In genomic region chr21:42001781-42002180, GRCh38 we compare ENCODE assay signal across 17 cellular contexts. TPM values are rescaled to one million over a fixed set of nuclear protein-coding genes. Genes with fewer than 3 reads are reported as not detected.
DNase-seq lines count a peak whose midpoint lies in the region; ATAC-seq, FAIRE-seq and TF ChIP-seq lines count a peak whose summit lies in the region.
"Had no signal": no experiment of that assay in that cellular context is flagged by ENCODE, and none has a peak within 500 bp of the region (broad histone marks: within the 10 kb centered on the region; RNA-seq: fewer than 3 reads in every experiment).

No MANE protein-coding gene starts in this region.

- no peaks in the 10 kb centered on the region for H3K9me3 Mint-ChIP-seq in CD4-positive, CD25-positive, alpha-beta regulatory T cell
- peaks cover under 1 to 1% of the 10 kb centered on the region in 2 donors for H3K9me3 Mint-ChIP-seq in activated T-cell treated with anti-CD3 and anti-CD28 coated beads, Interleukin-2, amount 50 U/mL, for 72 hours
- H3K9me3 Mint-ChIP-seq: effector memory CD8-positive, alpha-beta T cell had no signal

- H3K27me3 ChIP-seq in SK-N-SH (ENCODE audit: insufficient read depth), result no peaks in the 10 kb centered on the region
- no peaks in the 10 kb centered on the region for H3K27me3 ChIP-seq in CD4-positive, CD25-positive, alpha-beta regulatory T cell (ENCODE audit: control insufficient read depth, insufficient read depth, low read length)
- no peaks in the 10 kb centered on the region for H3K27me3 ChIP-seq in keratinocyte (ENCODE audit: control insufficient read depth, extremely low read depth, insufficient read depth, low read length)
- H3K27me3 ChIP-seq: BE2C, thyroid gland had no signal

- no peak for TF ChIP-seq EP300 in SK-N-SH (IDR thresholded peaks at IDR 0.05; ENCODE audit: borderline replicate concordance in 1 of 2, low read depth in 1 of 2, low read length in 1 of 2)

- H3K36me3 ChIP-seq in SK-N-SH (replicated peaks in 1 of 2; ENCODE audit: control insufficient read depth in 1 of 2, insufficient read depth in 2 of 2, low read length in 1 of 2) (peaks cover 18 to 20% of the 10 kb centered on the region in 2 experiments), keratinocyte (ENCODE audit: control insufficient read depth in 2 of 2, extremely low read depth in 1 of 2, insufficient read depth in 2 of 2, low read length in 2 of 2) (peaks cover 10 to 15% of the 10 kb centered on the region in 2 experiments)
- H3K36me3 ChIP-seq in CD4-positive, CD25-positive, alpha-beta regulatory T cell (ENCODE audit: control insufficient read depth, insufficient read depth, low read length), result peaks cover 12% of the 10 kb centered on the region

- H3K27ac ChIP-seq in SK-N-SH (ENCODE audit: low read depth in 2 of 2, low read length in 1 of 2), result peak overlapping the region; percentile 58 to 76
- no peak overlapping the region for H3K27ac ChIP-seq in CD4-positive, CD25-positive, alpha-beta regulatory T cell (ENCODE audit: insufficient read depth, low read length, poor library complexity, severe bottlenecking)
- peak overlapping the region; percentile 80 for H3K27ac ChIP-seq in keratinocyte (ENCODE audit: control insufficient read depth, insufficient read depth, low read length)
- H3K27ac ChIP-seq: 22Rv1, KMS-11, thyroid gland had no signal

- no peak for DNase-seq in SK-N-SH
- no peak for DNase-seq in CD4-positive, CD25-positive, alpha-beta regulatory T cell
- DNase-seq in activated T-cell treated with anti-CD3 and anti-CD28 coated beads, Interleukin-2, amount 50 U/mL, for 72 hours, result no peak
- DNase-seq in keratinocyte (ENCODE audit: low read depth, low spot score), result no peak
- no peak for DNase-seq in NCI-H524 (lab: John Stamatoyannopoulos, UW)
- no peak for DNase-seq in CD1c-positive myeloid dendritic cell (ENCODE audit: extremely low spot score)
- DNase-seq in OCI-M2 (lab: John Stamatoyannopoulos, UW; ENCODE audit: unreplicated experiment), result no peak
- DNase-seq: BE2C; Calu3; effector memory CD8-positive, alpha-beta T cell; left ventricle myocardium superior; NCI-H187 treated with DMSO at 0.1 percent for 48 hours; NK-92 treated with Interleukin-12 subunit alpha and Interleukin-12 subunit beta, amount 100 ng/mL, for 24 hours; thyroid gland had no signal

- WGBS in SK-N-SH (ENCODE audit: low lambda C conversion rate), result 88% methylated on average over 2 of the region's 2 CpGs

- H3K9me3 ChIP-seq in SK-N-SH (no peaks in the 10 kb centered on the region), keratinocyte (ENCODE audit: control insufficient read depth, low read depth, low read length) (peaks cover under 1% of the 10 kb centered on the region)
- no peaks in the 10 kb centered on the region for H3K9me3 ChIP-seq in CD4-positive, CD25-positive, alpha-beta regulatory T cell (ENCODE audit: control insufficient read depth in 2 of 2, low read length in 2 of 2)
- H3K9me3 ChIP-seq: BE2C, thyroid gland had no signal

- no peak for TF ChIP-seq RAD21 in SK-N-SH (IDR thresholded peaks at IDR 0.05; ENCODE audit: low read length)

- H3K4me2 ChIP-seq in SK-N-SH (peak overlapping the region; percentile 32), keratinocyte (ENCODE audit: control insufficient read depth, extremely low read depth, insufficient read depth, low read depth, low read length) (peak overlapping the region; percentile 69)
- H3K4me2 ChIP-seq: KMS-11 had no signal

- POLR2A ChIA-PET in SK-N-SH (lab: Yijun Ruan, JAX), result no interaction called here

- CTCF ChIA-PET in SK-N-SH (lab: Yijun Ruan, JAX), result no interaction called here

- H3K9me2 ChIP-seq in SK-N-SH, result no peaks in the 10 kb centered on the region

- no peak for ATAC-seq in SK-N-SH treated with all-trans-retinoic acid at 6 μM for 48 hours
- ATAC-seq in CD4-positive, CD25-positive, alpha-beta regulatory T cell (ENCODE audit: low read depth in 2 of 2), result no peak
- no peak for ATAC-seq in activated T-cell treated with anti-CD3 and anti-CD28 coated beads, Interleukin-2, amount 50 U/mL, for 72 hours (replicated peaks in 1 of 2)
- ATAC-seq: left ventricle myocardium superior had no signal

- TF ChIP-seq CTCF in SK-N-SH (IDR thresholded peaks at IDR 0.05), result no peak
- no peak for TF ChIP-seq CTCF in keratinocyte (optimal IDR thresholded peaks at IDR 0.05 in 1 of 3, IDR thresholded peaks at IDR 0.05 in 1 of 3, conservative IDR thresholded peaks at IDR 0.05 in 1 of 3; ENCODE audit: extremely low read depth in 1 of 3, insufficient read depth in 2 of 3, low read length in 3 of 3)

- peak overlapping the region in 2 of 3 donors; percentile 13 to 47 for H3K27ac Mint-ChIP-seq in CD4-positive, CD25-positive, alpha-beta regulatory T cell
- H3K27ac Mint-ChIP-seq in activated T-cell treated with anti-CD3 and anti-CD28 coated beads, Interleukin-2, amount 50 U/mL, for 72 hours, result peak overlapping the region; percentile 24

- no peak for FAIRE-seq in keratinocyte (lab: Jason Lieb, UNC)

- H3K4me3 Mint-ChIP-seq in CD4-positive, CD25-positive, alpha-beta regulatory T cell, result peak overlapping the region; percentile 5 to 32 (median 26)
- peak overlapping the region; percentile 62 to 72 for H3K4me3 Mint-ChIP-seq in activated T-cell treated with anti-CD3 and anti-CD28 coated beads, Interleukin-2, amount 50 U/mL, for 72 hours
- H3K4me3 Mint-ChIP-seq: effector memory CD8-positive, alpha-beta T cell had no signal

- no peak overlapping the region for H3K4me3 ChIP-seq in SK-N-SH (ENCODE audit: low read depth in 2 of 2, low read length in 1 of 2)
- H3K4me3 ChIP-seq in CD4-positive, CD25-positive, alpha-beta regulatory T cell (ENCODE audit: low read depth, low read length), result no peak overlapping the region
- H3K4me3 ChIP-seq in keratinocyte (ENCODE audit: control insufficient read depth in 2 of 3, extremely low read depth in 1 of 3, insufficient read depth in 2 of 3, low read depth in 1 of 3, low read length in 3 of 3), result no peak overlapping the region
- H3K4me3 ChIP-seq: thyroid gland had no signal

- H4K20me1 ChIP-seq in SK-N-SH (ENCODE audit: insufficient read depth), result peaks cover 24% of the 10 kb centered on the region
- no peaks in the 10 kb centered on the region for H4K20me1 ChIP-seq in keratinocyte (ENCODE audit: control insufficient read depth, extremely low read depth, insufficient read depth, low read length)

- H3K9me1 ChIP-seq in keratinocyte (ENCODE audit: control insufficient read depth, extremely low read depth, insufficient read depth, low read length), result no peaks in the 10 kb centered on the region

- dilution Hi-C loops in keratinocyte (cut with MboI; ENCODE audit: extremely low pct_ligation_motif_present, low sequenced_read_pairs), result no loop called here

- peaks cover 20% of the 10 kb centered on the region for H3F3A ChIP-seq in SK-N-SH (replicated peaks; ENCODE audit: insufficient read depth)

- peaks cover 34% of the 10 kb centered on the region for H3K36me3 Mint-ChIP-seq in CD4-positive, CD25-positive, alpha-beta regulatory T cell
- peaks cover 14 to 44% of the 10 kb centered on the region in 2 donors for H3K36me3 Mint-ChIP-seq in activated T-cell treated with anti-CD3 and anti-CD28 coated beads, Interleukin-2, amount 50 U/mL, for 72 hours (ENCODE audit: insufficient read depth in 2 of 2)

- no peaks in the 10 kb centered on the region for H3K27me3 Mint-ChIP-seq in CD4-positive, CD25-positive, alpha-beta regulatory T cell
- H3K27me3 Mint-ChIP-seq in activated T-cell treated with anti-CD3 and anti-CD28 coated beads, Interleukin-2, amount 50 U/mL, for 72 hours (ENCODE audit: low read depth), result no peaks in the 10 kb centered on the region
- H3K27me3 Mint-ChIP-seq: effector memory CD8-positive, alpha-beta T cell had no signal

- H2AFZ ChIP-seq in SK-N-SH (ENCODE audit: low read depth) (no peak overlapping the region), keratinocyte (ENCODE audit: control insufficient read depth, low read length) (no peak overlapping the region)

- no peak overlapping the region for H3K9ac ChIP-seq in SK-N-SH
- peak overlapping the region; percentile 35 for H3K9ac ChIP-seq in keratinocyte (ENCODE audit: control insufficient read depth, extremely low read depth, insufficient read depth, low read length)
- H3K9ac ChIP-seq: KMS-11 had no signal

- H3K4me1 ChIP-seq in SK-N-SH (ENCODE audit: control insufficient read depth in 1 of 2, insufficient read depth in 2 of 2, low read depth in 1 of 2, low read length in 1 of 2), result peaks cover 5 to 10% of the 10 kb centered on the region in 2 experiments; a peak in 3 of 4 replicates
- H3K4me1 ChIP-seq in CD4-positive, CD25-positive, alpha-beta regulatory T cell (ENCODE audit: control insufficient read depth, insufficient read depth, low read length, poor library complexity, severe bottlenecking), result peaks cover 16% of the 10 kb centered on the region
- peaks cover 25% of the 10 kb centered on the region for H3K4me1 ChIP-seq in keratinocyte (ENCODE audit: control insufficient read depth, extremely low read depth, insufficient read depth, low read length)

- H3K4me1 Mint-ChIP-seq in CD4-positive, CD25-positive, alpha-beta regulatory T cell, result peaks cover 17 to 39% (median 30%) of the 10 kb centered on the region in 4 donors
- peaks cover 62% of the 10 kb centered on the region for H3K4me1 Mint-ChIP-seq in activated T-cell treated with anti-CD3 and anti-CD28 coated beads, Interleukin-2, amount 50 U/mL, for 72 hours (ENCODE audit: low read depth)

- H3K79me2 ChIP-seq in SK-N-SH (ENCODE audit: insufficient read depth) (peaks cover 56% of the 10 kb centered on the region), keratinocyte (ENCODE audit: control insufficient read depth, insufficient read depth, low read length) (peaks cover 33% of the 10 kb centered on the region)

RNA-seq across cellular contexts. Expression of gene ZBTB21, which starts 8.4 kb away (rescaled TPM):
- 2.9 and 3.8 TPM in 2 replicates for polyA plus RNA-seq in SK-N-SH (2012; rRNA removed)
- 2.7 and 3.8 TPM in 2 replicates for polyA plus RNA-seq in SK-N-SH (2012; cell fraction: cytosol; rRNA removed)
- polyA plus RNA-seq in SK-N-SH (2012; cell fraction: nucleus; rRNA removed), result 8.0 and 11.4 TPM in 2 replicates
- total RNA-seq in CD4-positive, CD25-positive, alpha-beta regulatory T cell, result 107 TPM
- polyA plus RNA-seq in CD4-positive, CD25-positive, alpha-beta regulatory T cell, result 1 to 10 TPM; 2.4 to 8.0 (median 5.2) TPM
- total RNA-seq in activated T-cell treated with anti-CD3 and anti-CD28 coated beads, Interleukin-2, amount 50 U/mL, for 72 hours, result 10 to 100 TPM; 35.6 to 43.3 TPM
- 9.5 to 12.2 TPM (median 10.3 TPM) in 3 replicates for polyA plus RNA-seq in keratinocyte
- 11.1 TPM for polyA plus RNA-seq in keratinocyte (2011; ENCODE audit: low read depth)
- polyA plus RNA-seq in keratinocyte (2011; cell fraction: cytosol; rRNA removed), result 4.8 and 8.0 TPM in 2 replicates
- 17.5 and 20.6 TPM in 2 replicates for polyA plus RNA-seq in keratinocyte (2011; cell fraction: nucleus; rRNA removed)
- polyA plus RNA-seq in keratinocyte (2012; ENCODE audit: low replicate concordance), result 7.3 and 14.0 TPM in 2 replicates
- polyA minus RNA-seq in keratinocyte, result 15.5 to 28.0 TPM (median 22.1 TPM) in 3 replicates
- polyA minus RNA-seq in keratinocyte (2011; cell fraction: cytosol; rRNA and poly(A)+ RNA removed), result 6.7 TPM
- polyA minus RNA-seq in keratinocyte (2011; cell fraction: nucleus; rRNA and poly(A)+ RNA removed), result 16.7 and 23.7 TPM in 2 replicates

RNA-seq across cellular contexts. Expression of gene C2CD2, which starts 48.0 kb away (rescaled TPM):
- polyA plus RNA-seq in SK-N-SH (2012; rRNA removed) (9.7 and 15.0 TPM in 2 replicates), keratinocyte (31.9 to 53.3 TPM (median 39.9 TPM) in 3 replicates)
- 7.0 and 9.8 TPM in 2 replicates for polyA plus RNA-seq in SK-N-SH (2012; cell fraction: cytosol; rRNA removed)
- polyA plus RNA-seq in SK-N-SH (2012; cell fraction: nucleus; rRNA removed), result 24.0 and 28.3 TPM in 2 replicates
- total RNA-seq in CD4-positive, CD25-positive, alpha-beta regulatory T cell, result 15.3 TPM
- polyA plus RNA-seq in CD4-positive, CD25-positive, alpha-beta regulatory T cell, result 1 to 10 TPM; 1.7 to 2.9 (median 2.0) TPM
- 10 to 100 TPM in 1 of 2 donors, 1 to 10 TPM in 1; 6.9 to 15.1 TPM for total RNA-seq in activated T-cell treated with anti-CD3 and anti-CD28 coated beads, Interleukin-2, amount 50 U/mL, for 72 hours
- 5.3 TPM for polyA plus RNA-seq in keratinocyte (2011; ENCODE audit: low read depth)
- polyA plus RNA-seq in keratinocyte (2011; cell fraction: cytosol; rRNA removed), result 18.9 and 22.5 TPM in 2 replicates
- polyA plus RNA-seq in keratinocyte (2011; cell fraction: nucleus; rRNA removed), result 63.6 and 69.3 TPM in 2 replicates
- polyA plus RNA-seq in keratinocyte (2012; ENCODE audit: low replicate concordance), result 10.2 and 34.7 TPM in 2 replicates
- polyA minus RNA-seq in keratinocyte, result 82.9 to 226 TPM (median 112 TPM) in 3 replicates
- 41.6 TPM for polyA minus RNA-seq in keratinocyte (2011; cell fraction: cytosol; rRNA and poly(A)+ RNA removed)
- polyA minus RNA-seq in keratinocyte (2011; cell fraction: nucleus; rRNA and poly(A)+ RNA removed), result 71.8 and 103 TPM in 2 replicates
